14 cellular contexts compared by ENCODE assay signal in the genomic region with DNA sequence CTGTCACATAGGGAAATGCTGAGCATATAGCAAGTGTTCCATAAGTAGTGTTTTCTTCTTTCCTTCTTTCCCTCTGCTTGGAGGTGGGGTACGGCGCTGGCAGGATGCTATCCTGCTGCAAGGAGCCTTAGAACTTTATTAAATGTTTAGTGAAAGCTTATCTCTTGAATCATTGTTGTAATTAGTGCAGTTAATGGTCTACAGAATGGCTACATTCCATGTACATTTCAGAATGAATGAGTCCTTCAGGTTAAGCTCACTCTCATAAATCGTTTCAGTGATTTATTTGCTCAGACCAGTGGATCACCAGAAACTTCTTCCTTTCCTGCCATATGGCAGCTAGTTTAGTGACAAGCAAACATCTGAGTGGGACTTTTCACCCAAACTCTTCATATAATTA. TPM values are rescaled to one million over a fixed set of nuclear protein-coding genes. Genes with fewer than 3 reads are reported as not detected.
DNase-seq lines count a peak whose midpoint lies in the region; ATAC-seq and TF ChIP-seq lines count a peak whose summit lies in the region.
"Had no signal": no experiment of that assay in that cellular context is flagged by ENCODE, and none has a peak within 500 bp of the region (broad histone marks: within the 10 kb centered on the region; RNA-seq: fewer than 3 reads in every experiment).

No MANE protein-coding gene starts in this region.

- no peak overlapping the region for H3K4me3 ChIP-seq in mammary epithelial cell (replicated peaks in 1 of 3; ENCODE audit: insufficient read depth in 1 of 3, low read depth in 2 of 3, low read length in 3 of 3)
- H3K4me3 ChIP-seq: BLaER1 treated with 17β-estradiol and CSF1 and Interleukin-3, amounts not matched to agents 10 nM and 100 nM had no signal

- TF ChIP-seq CTCF in VCaP (conservative IDR thresholded peaks at IDR 0.05): no peak
- no peak for TF ChIP-seq CTCF in type B pancreatic cell (conservative IDR thresholded peaks at IDR 0.05)
- no peak for TF ChIP-seq CTCF in mammary epithelial cell (conservative IDR thresholded peaks at IDR 0.05 in 1 of 2, IDR thresholded peaks at IDR 0.05 in 1 of 2; ENCODE audit: extremely low read depth in 1 of 2, insufficient read depth in 1 of 2, low read depth in 1 of 2, low read length in 2 of 2)

- CTCF ChIA-PET in mammary epithelial cell (lab: Charles Lee; ENCODE audit: low non-redundant PET): interaction anchor here (0.7 kb wide), 1 partner anchor 144 kb away, joined by 3 read pairs; no protein-coding TSS in a partner anchor

- peak overlapping the region; percentile 7 for H3K27ac Mint-ChIP-seq in type B pancreatic cell
- H3K27ac Mint-ChIP-seq: HFFc6 had no signal

- H3K79me2 ChIP-seq in mammary epithelial cell (ENCODE audit: insufficient read depth, low read length): peaks cover 16% of the 10 kb centered on the region

- 97% methylated on average over 3 of the region's 3 CpGs for WGBS in mammary epithelial cell (ENCODE audit: low coverage, missing lambda C conversion rate)

- no peaks in the 10 kb centered on the region for H4K20me1 ChIP-seq in mammary epithelial cell (ENCODE audit: insufficient read depth, low read length)

- no peaks in the 10 kb centered on the region for H3K36me3 ChIP-seq in mammary epithelial cell (ENCODE audit: insufficient read depth, low read length)

- ATAC-seq in HG03521 (IDR thresholded peaks at IDR 0.05; ENCODE audit: unreplicated experiment): no peak

- peaks cover 10% of the 10 kb centered on the region for H3K36me3 Mint-ChIP-seq in type B pancreatic cell
- H3K36me3 Mint-ChIP-seq: CD4-positive, CD25-positive, alpha-beta regulatory T cell had no signal

- no peaks in the 10 kb centered on the region for H3K27me3 ChIP-seq in mammary epithelial cell (ENCODE audit: insufficient read depth, low read length)
- H3K27me3 ChIP-seq: BLaER1 treated with 17β-estradiol and CSF1 and Interleukin-3, amounts not matched to agents 10 nM and 100 nM had no signal

- in situ Hi-C loops in mammary epithelial cell (cut with MboI; ENCODE audit: low sequenced_read_pairs in 2 of 2): loop anchor here in 1 of 2 donors (10.0 kb wide), 1 partner anchor 121 kb away; no protein-coding TSS in a partner anchor

- H3K9ac ChIP-seq in mammary epithelial cell (ENCODE audit: insufficient read depth, low read length): no peak overlapping the region
- H3K9ac ChIP-seq: BLaER1 treated with 17β-estradiol and CSF1 and Interleukin-3, amounts not matched to agents 10 nM and 100 nM had no signal

- H3K27me3 Mint-ChIP-seq in type B pancreatic cell: no peaks in the 10 kb centered on the region
- H3K27me3 Mint-ChIP-seq: CD4-positive, CD25-positive, alpha-beta regulatory T cell had no signal

- intact Hi-C loops in mammary epithelial cell (cut with micrococcal nuclease): no loop called here

- no peak overlapping the region for H3K4me3 Mint-ChIP-seq in type B pancreatic cell
- H3K4me3 Mint-ChIP-seq: HFFc6 had no signal

- BruUV-seq in mammary epithelial cell (replicated peaks; lab: Mats Ljungman, UMichigan): no TSS peak

- H3K4me1 ChIP-seq in mammary epithelial cell (ENCODE audit: insufficient read depth, low read length): peaks cover 40% of the 10 kb centered on the region

- H3K27ac ChIP-seq in VCaP: peak overlapping the region; percentile 27
- no peak overlapping the region for H3K27ac ChIP-seq in mammary epithelial cell (ENCODE audit: insufficient read depth, low read depth, low read length)
- H3K27ac ChIP-seq: BLaER1 treated with 17β-estradiol and CSF1 and Interleukin-3, amounts not matched to agents 10 nM and 100 nM had no signal

- DNase-seq in EH (ENCODE audit: low read depth): peak; percentile 40
- peak; percentile 61 for DNase-seq in left kidney (ENCODE audit: low read depth, low spot score)
- no peak for DNase-seq in type B pancreatic cell (ENCODE audit: extremely low spot score, unreplicated experiment)
- no peak for DNase-seq in NCI-H1436 (lab: John Stamatoyannopoulos, UW)
- DNase-seq in mammary epithelial cell: no peak
- DNase-seq: ACHN; CD4-positive, CD25-positive, alpha-beta regulatory T cell; DMS79; EL; HCEC 1CT; HFFc6 had no signal

- H3K4me1 Mint-ChIP-seq in type B pancreatic cell (ENCODE audit: unreplicated experiment): peaks cover 34% of the 10 kb centered on the region

- H3K9me3 Mint-ChIP-seq in type B pancreatic cell: no peaks in the 10 kb centered on the region
- H3K9me3 Mint-ChIP-seq: CD4-positive, CD25-positive, alpha-beta regulatory T cell; HFFc6 had no signal

- no peak overlapping the region for H3K4me2 ChIP-seq in mammary epithelial cell (ENCODE audit: insufficient read depth, low read depth, low read length)
- H3K4me2 ChIP-seq: BLaER1 treated with 17β-estradiol and CSF1 and Interleukin-3, amounts not matched to agents 10 nM and 100 nM had no signal

- dilution Hi-C loops in mammary epithelial cell (cut with HindIII; ENCODE audit: low sequenced_read_pairs): no loop called here

- H2AFZ ChIP-seq in mammary epithelial cell (ENCODE audit: low read depth, low read length): no peak overlapping the region

- H3K9me3 ChIP-seq in mammary epithelial cell (replicated peaks; ENCODE audit: insufficient read depth, low read length): no peaks in the 10 kb centered on the region

RNA-seq across cellular contexts. Expression of gene YWHAQ, which starts 3.3 kb away (rescaled TPM):
- total RNA-seq in type B pancreatic cell (ENCODE audit: low replicate concordance): 318 and 354 TPM in 2 replicates
- 100 to 1,000 TPM; 326 to 442 TPM for total RNA-seq in mammary epithelial cell
- 411 TPM for polyA plus RNA-seq in mammary epithelial cell
- polyA minus RNA-seq in mammary epithelial cell: 469 TPM

Comparison
In these comparisons a context has a peak if more than half of its experiments do, and no peak if none do; other contexts are left out.
1. DNase-seq: peak in EH (single experiment) and left kidney (single experiment); none in type B pancreatic cell (single experiment), NCI-H1436 (single experiment) and mammary epithelial cell (single experiment).